In the genomic region with DNA sequence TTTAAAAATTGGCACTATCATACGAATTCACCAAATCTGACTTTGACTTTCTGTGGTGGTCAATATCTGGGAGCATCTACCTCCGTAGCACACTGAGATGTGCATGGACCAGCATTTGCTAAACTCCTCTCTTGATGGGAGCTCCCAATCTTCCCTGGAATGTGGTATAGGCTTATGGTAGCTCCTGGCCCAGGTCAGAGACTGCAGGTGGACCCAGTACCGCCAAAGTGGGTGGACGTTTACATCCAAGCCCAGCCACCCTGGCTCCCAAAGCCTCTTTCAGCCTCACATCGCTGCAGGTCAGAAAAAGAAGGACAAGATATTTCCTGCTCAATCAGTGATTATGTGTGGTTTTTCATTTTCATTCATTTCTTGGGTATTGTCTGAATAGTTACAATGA, we compare ENCODE assay signal across 27 cellular contexts.
"Had no signal": no experiment of that assay in that cellular context is flagged by ENCODE, and none has a peak within 500 bp of the region (broad histone marks: within the 10 kb centered on the region; RNA-seq: fewer than 3 reads in every experiment).

No MANE protein-coding gene starts in this region.

- H3K36me3 ChIP-seq: brain microvascular endothelial cell, cardiac muscle cell, MG63 had no signal

- H3K27me3 ChIP-seq: brain microvascular endothelial cell, MG63 had no signal

- H3K9me3 ChIP-seq: MG63 had no signal

- H3K27ac ChIP-seq: brain microvascular endothelial cell, cardiac muscle cell, SK-N-MC had no signal

- DNase-seq: activated CD4-positive, alpha-beta T cell treated with anti-CD3 and anti-CD28 coated beads, Interleukin-2, amount 10 ng/mL, durations not matched to agents 7 days and 5 days; activated CD4-positive, CD25-positive, alpha-beta regulatory T cell; activated CD8-positive, alpha-beta T cell treated with anti-CD3 and anti-CD28 coated beads for 36 hours; activated gamma-delta T cell; activated naive CD4-positive, alpha-beta T cell treated with anti-CD3 and anti-CD28 coated beads for 36 hours; activated naive CD8-positive, alpha-beta T cell treated with anti-CD3 and anti-CD28 coated beads for 36 hours; activated T-cell treated with anti-CD3 and anti-CD28 coated beads for 4 hours; activated T-cell treated with anti-CD3 and anti-CD28 coated beads, Interleukin-2, amount 50 U/mL, for 48 hours; brain microvascular endothelial cell; MG63; MV-4-11; NCI-H1092 treated with DMSO at 0.1 percent for 48 hours; NCI-H1417 treated with DMSO at 0.1 percent for 48 hours; NCI-H1694; NCI-H2107; NCI-H226; NK-92 treated with Interleukin-12 subunit alpha and Interleukin-12 subunit beta, amount 100 ng/mL, for 24 hours; OCI-M1; RPMI8226; T-cell; T-helper 2 cell; T1000 had no signal

- H3K4me3 ChIP-seq: cardiac muscle cell, MG63, SK-N-MC had no signal

- ATAC-seq: activated CD8-positive, alpha-beta T cell treated with anti-CD3 and anti-CD28 coated beads for 36 hours; activated T-helper 17 cell treated with anti-CD3 and anti-CD28 coated beads, Interleukin-2, amount 50 U/mL, for 72 hours; Panc1; Right ventricle myocardium inferior; T-cell had no signal
